Comparison of ENCODE assay signal across 29 cellular contexts in genomic region chr4:68712207-68712606, GRCh38. TPM values are rescaled to one million over a fixed set of nuclear protein-coding genes. Genes with fewer than 3 reads are reported as not detected.
"Had no signal": no experiment of that assay in that cellular context is flagged by ENCODE, and none has a peak within 500 bp of the region (broad histone marks: within the 10 kb centered on the region; RNA-seq: fewer than 3 reads in every experiment).

No MANE protein-coding gene starts in this region.

- FAIRE-seq: urothelium cell line had no signal

- H3K4me1 ChIP-seq: stomach, suprapubic skin, testis, thyroid gland, tibial artery, tibial nerve, transverse colon, upper lobe of left lung, upper lobe of right lung, uterus, vagina had no signal

- H3K27me3 ChIP-seq: stomach, suprapubic skin, testis, thyroid gland, tibial artery, tibial nerve, transverse colon, upper lobe of left lung, upper lobe of right lung, uterus, vagina had no signal

- H3K27ac ChIP-seq: stomach, suprapubic skin, testis, thoracic aorta, thyroid gland, tibial artery, tibial nerve, transverse colon, upper lobe of left lung, upper lobe of right lung, uterus, vagina had no signal

- H3K36me3 ChIP-seq: stomach, suprapubic skin, thoracic aorta, thyroid gland, tibial artery, tibial nerve, transverse colon, upper lobe of left lung, upper lobe of right lung, uterus, vagina had no signal

- DNase-seq: stimulated activated CD4-positive, alpha-beta T cell treated with anti-CD3 and anti-CD28 coated beads, Interleukin-2, amount 100 ng/mL, for 48 hours; stimulated activated CD4-positive, alpha-beta T cell treated with anti-CD3 and anti-CD28 coated beads, Interleukin-4, amount 100 ng/mL, for 1 hour; stimulated activated CD4-positive, alpha-beta T cell treated with anti-CD3 and anti-CD28 coated beads, Interleukin-4, amount 100 ng/mL, for 24 hours; stimulated activated CD4-positive, alpha-beta T cell treated with anti-CD3 and anti-CD28 coated beads, Interleukin-4, amount 100 ng/mL, for 4 hours; stimulated activated CD8-positive, alpha-beta memory T cell treated with anti-CD3 and anti-CD28 coated beads, Interleukin-4, amount 100 ng/mL, for 48 hours; stimulated activated naive B cell treated with anti-CD40 and anti-IgM and Interleukin-4, amounts not matched to agents 10 μg/mL and 1 μg/mL and 100 μg/mL, for 72 hours; stimulated activated naive CD4-positive, alpha-beta T cell; stimulated activated naive CD4-positive, alpha-beta T cell treated with Interleukin-2 at 50 U/mL for 16 hours; stimulated activated naive CD8-positive, alpha-beta T cell treated with anti-CD3 and anti-CD28 coated beads, Interleukin-15, amount 100 ng/mL, for 72 hours; stimulated activated naive CD8-positive, alpha-beta T cell treated with anti-CD3 and anti-CD28 coated beads, Interleukin-15, Interleukin-2, amounts not matched to agents 100 U/mL and 50 U/mL, for 24 hours; stomach; substantia nigra; testis; thyroid gland; tibial artery; transverse colon; trophoblast cell; upper lobe of left lung; upper lobe of right lung; uterus had no signal

- H3K9me3 ChIP-seq: stomach, suprapubic skin, testis, thoracic aorta, thyroid gland, tibial artery, tibial nerve, transverse colon, upper lobe of left lung, upper lobe of right lung, uterus, vagina had no signal

- H3K4me3 ChIP-seq: stomach, suprapubic skin, testis, thoracic aorta, thyroid gland, tibial artery, tibial nerve, transverse colon, upper lobe of left lung, upper lobe of right lung, uterus, vagina had no signal

- ATAC-seq: stimulated activated effector memory CD8-positive, alpha-beta T cell treated with anti-CD3 and anti-CD28 coated beads, Interleukin-12 subunit alpha, Interleukin-12 subunit beta, amount 100 ng/mL, for 72 hours; stimulated activated memory B cell treated with anti-CD40 and anti-IgM and Interleukin-4, amounts not matched to agents 10 μg/mL and 1 μg/mL and 100 μg/mL, for 72 hours; stimulated activated naive B cell treated with anti-CD40 and anti-IgM and Interleukin-4, amounts not matched to agents 10 μg/mL and 1 μg/mL and 100 μg/mL, for 72 hours; stimulated activated naive CD8-positive, alpha-beta T cell treated with anti-CD3 and anti-CD28 coated beads, Interleukin-15, amount 100 ng/mL, for 72 hours; stimulated activated naive CD8-positive, alpha-beta T cell treated with anti-CD3 and anti-CD28 coated beads, Interleukin-15, Interleukin-2, amounts not matched to agents 100 U/mL and 50 U/mL, for 24 hours; upper lobe of right lung had no signal

RNA-seq across cellular contexts. Expression of gene UGT2B15, which starts 41.8 kb away (rescaled TPM):
- total RNA-seq: subcutaneous adipose tissue, temporal lobe, thoracic aorta, thyroid gland, tibial nerve, upper lobe of right lung, uterus, vagina had no signal
